In the genomic region with DNA sequence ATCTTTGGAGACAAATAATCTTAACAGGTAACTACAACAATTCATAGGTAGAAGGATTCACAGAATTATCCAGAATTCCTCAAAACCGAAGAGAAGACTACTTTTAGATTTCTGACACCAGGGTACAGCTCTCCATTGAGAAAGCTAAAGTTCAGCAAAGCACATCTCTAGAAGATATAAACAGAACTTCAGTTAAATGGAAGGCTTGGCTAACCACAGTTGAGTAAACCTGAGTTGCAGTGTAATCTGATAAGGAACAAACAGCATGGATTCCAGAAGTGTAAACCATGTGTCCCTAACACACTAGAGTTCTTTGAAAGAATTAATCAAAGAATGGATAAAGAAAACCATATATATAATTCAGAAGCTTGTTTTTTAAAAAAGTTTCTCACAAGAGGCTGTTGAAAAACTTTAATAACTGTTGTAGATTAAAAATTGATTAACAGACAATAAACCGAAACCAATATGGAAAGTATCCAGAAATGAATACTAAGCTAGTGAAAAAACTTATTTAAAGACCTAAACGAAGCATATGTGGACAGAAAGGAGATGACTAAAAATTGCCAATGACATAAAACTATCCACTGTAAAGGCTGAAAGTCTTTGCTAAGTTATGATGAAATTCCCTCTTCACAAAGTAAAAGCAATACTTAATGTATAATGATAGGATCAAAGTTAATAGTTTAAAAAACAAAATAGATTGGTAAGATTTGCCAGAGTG, we compare ENCODE assay signal across 11 cellular contexts. TPM values are rescaled to one million over a fixed set of nuclear protein-coding genes. Genes with fewer than 3 reads are reported as not detected.
DNase-seq lines count a peak whose midpoint lies in the region; ATAC-seq, FAIRE-seq and TF ChIP-seq lines count a peak whose summit lies in the region.
"Had no signal": no experiment of that assay in that cellular context is flagged by ENCODE, and none has a peak within 500 bp of the region (broad histone marks: within the 10 kb centered on the region; RNA-seq: fewer than 3 reads in every experiment).

No MANE protein-coding gene starts in this region.

- H3K4me1 ChIP-seq in breast epithelium: no peaks in the 10 kb centered on the region
- H3K4me1 ChIP-seq in muscle layer of duodenum (ENCODE audit: control insufficient read depth in 1 of 2, insufficient read depth in 2 of 2, low read length in 2 of 2): no peaks in the 10 kb centered on the region
- H3K4me1 ChIP-seq: SJSA1 had no signal

- H3K27ac ChIP-seq in breast epithelium (peak overlapping the region in 1 of 2 donors; percentile 1), muscle layer of duodenum (ENCODE audit: low read length) (peak overlapping the region; percentile 52)
- H3K27ac ChIP-seq: SJSA1 had no signal

- ATAC-seq in GM19035 (IDR thresholded peaks at IDR 0.05; ENCODE audit: unreplicated experiment): no peak
- ATAC-seq in GM21447 (IDR thresholded peaks at IDR 0.05; ENCODE audit: unreplicated experiment): no peak
- no peak for ATAC-seq in GM19452 (IDR thresholded peaks at IDR 0.05; ENCODE audit: unreplicated experiment)

- no peak for DNase-seq in GM12891 (ENCODE audit: insufficient read length, low spot score)
- DNase-seq in M059J (ENCODE audit: low read depth): peak; percentile 61
- no peak for DNase-seq in breast epithelium (ENCODE audit: low spot score in 2 of 2)
- DNase-seq in cerebellum (ENCODE audit: low spot score): no peak
- DNase-seq: activated CD4-positive, alpha-beta T cell treated with anti-CD3 and anti-CD28 coated beads for 48 hours; COR-L47 had no signal

- H3K27me3 ChIP-seq in breast epithelium (no peaks in the 10 kb centered on the region), muscle layer of duodenum (ENCODE audit: low read depth, low read length) (no peaks in the 10 kb centered on the region)

- H3K4me3 ChIP-seq in breast epithelium: peak overlapping the region in 2 of 3 donors; percentile 27 to 59
- H3K4me3 ChIP-seq in muscle layer of duodenum (ENCODE audit: low read depth in 1 of 2, low read length in 2 of 2): peak overlapping the region in 1 of 2 donors; percentile 67
- H3K4me3 ChIP-seq: SJSA1 had no signal

- H3K9me3 ChIP-seq in breast epithelium (no peaks in the 10 kb centered on the region), muscle layer of duodenum (ENCODE audit: control insufficient read depth in 1 of 2, low read length in 2 of 2) (no peaks in the 10 kb centered on the region)
- H3K9me3 ChIP-seq: SJSA1 had no signal

- peak; percentile 67 for FAIRE-seq in GM12891 (lab: Jason Lieb, UNC)

- no peak for TF ChIP-seq CTCF in breast epithelium (IDR thresholded peaks at IDR 0.05)

- H3K36me3 ChIP-seq in breast epithelium (no peaks in the 10 kb centered on the region), muscle layer of duodenum (ENCODE audit: control insufficient read depth in 1 of 2, insufficient read depth in 2 of 2, low read length in 2 of 2) (no peaks in the 10 kb centered on the region)
- H3K36me3 ChIP-seq: SJSA1 had no signal

- TF ChIP-seq POLR2A in GM12891 (IDR thresholded peaks at IDR 0.05; ENCODE audit: low read depth, low read length) (no peak), breast epithelium (IDR thresholded peaks at IDR 0.05) (no peak)

- intact Hi-C loops in breast epithelium (cut with DNase I; ENCODE audit: low total_unique reads): no loop called here

TF ChIP-seq in GM12891, 5 proteins besides CTCF, POLR2A, EP300 and RAD21:
- TF ChIP-seq SPI1 (IDR thresholded peaks at IDR 0.05; ENCODE audit: low read depth, low read length) (no peak), POU2F2 (IDR thresholded peaks at IDR 0.05; ENCODE audit: low read depth, low read length) (no peak), PAX5 (IDR thresholded peaks at IDR 0.05; ENCODE audit: insufficient read depth, low read length, severe bottlenecking) (no peak), TAF1 (IDR thresholded peaks at IDR 0.05; ENCODE audit: low read depth, low read length) (no peak), POLR2AphosphoS5 (IDR thresholded peaks at IDR 0.05; ENCODE audit: low read depth, low read length) (no peak)

RNA-seq across cellular contexts. Expression of a gene that starts 4.3 kb away (rescaled TPM):
- 1.9 TPM for polyA plus RNA-seq in GM12891 (2012; ENCODE audit: low read depth, missing spikeins)
- total RNA-seq in M059J (2014; rRNA removed; shearing (Covaris generic)): 0.17 TPM in 1 of 2 replicates, not detected in the other
- 10 to 100 TPM in 1 of 3 donors, 1 to 10 TPM in 1, not detected in 1; 8.5 to 19.0 TPM for total RNA-seq in breast epithelium
- total RNA-seq in cerebellum: 6.7 TPM
